Comparison of ENCODE assay signal across 1 cellular context in the genomic region with DNA sequence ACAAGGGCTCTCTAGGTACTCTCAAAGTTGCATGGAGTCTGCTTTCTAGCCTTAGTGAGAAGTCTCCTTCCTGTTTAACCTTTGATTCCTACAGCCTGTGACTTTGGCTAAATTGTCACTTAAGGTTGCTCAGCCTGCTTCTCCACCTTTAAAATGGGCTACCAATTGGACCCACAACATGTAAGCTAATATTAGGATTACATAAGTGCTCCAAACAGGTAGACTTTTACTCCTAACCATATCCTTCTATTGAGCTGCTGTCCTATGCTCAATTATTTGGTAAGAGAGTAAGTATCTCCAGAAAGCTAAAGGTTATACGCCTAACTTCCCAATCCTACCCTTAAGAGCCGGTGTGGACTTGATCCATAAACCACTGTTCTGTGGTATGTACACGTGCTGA.
TF ChIP-seq lines count a peak whose summit lies in the region.

No MANE protein-coding gene starts in this region.

TF ChIP-seq in H1, 55 proteins besides CTCF, POLR2A, EP300 and RAD21:
- TF ChIP-seq SIN3A (conservative IDR thresholded peaks at IDR 0.05 in 1 of 2, IDR thresholded peaks at IDR 0.05 in 1 of 2; ENCODE audit: low read depth in 1 of 2, low read length in 2 of 2) (no peak), POLR2AphosphoS5 (IDR thresholded peaks at IDR 0.05; ENCODE audit: low read depth, low read length) (0 out of 2 replicates have a peak, but pooled peaks have one; percentile 31)
